Comparison of ENCODE assay signal across 2 cellular contexts in the genomic region with DNA sequence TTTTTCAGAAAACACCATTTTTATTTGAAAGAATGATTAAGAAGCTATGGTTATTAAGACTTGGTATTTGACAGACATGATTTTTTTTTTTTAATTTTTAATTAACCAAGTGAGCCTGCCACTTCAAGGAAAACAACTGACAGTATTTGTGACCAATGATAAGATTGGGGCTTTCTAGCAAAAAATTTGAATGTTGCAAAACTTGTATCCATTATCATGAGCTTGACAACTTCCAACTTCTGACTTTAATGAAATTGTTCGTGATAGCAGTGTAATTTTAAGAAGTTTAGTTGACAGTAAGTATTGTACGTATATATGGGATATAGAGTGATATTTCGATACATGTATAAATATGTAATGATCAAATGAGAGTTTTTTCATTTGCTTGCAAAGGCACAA.
A peak's percentile ranks its signal among the peaks of the same experiment; 100 is the strongest.
TF ChIP-seq lines count a peak whose summit lies in the region.

No MANE protein-coding gene starts in this region.

TF ChIP-seq in HEK293T, 16 proteins besides CTCF, POLR2A, EP300 and RAD21:
- TF ChIP-seq, protein P1, sequence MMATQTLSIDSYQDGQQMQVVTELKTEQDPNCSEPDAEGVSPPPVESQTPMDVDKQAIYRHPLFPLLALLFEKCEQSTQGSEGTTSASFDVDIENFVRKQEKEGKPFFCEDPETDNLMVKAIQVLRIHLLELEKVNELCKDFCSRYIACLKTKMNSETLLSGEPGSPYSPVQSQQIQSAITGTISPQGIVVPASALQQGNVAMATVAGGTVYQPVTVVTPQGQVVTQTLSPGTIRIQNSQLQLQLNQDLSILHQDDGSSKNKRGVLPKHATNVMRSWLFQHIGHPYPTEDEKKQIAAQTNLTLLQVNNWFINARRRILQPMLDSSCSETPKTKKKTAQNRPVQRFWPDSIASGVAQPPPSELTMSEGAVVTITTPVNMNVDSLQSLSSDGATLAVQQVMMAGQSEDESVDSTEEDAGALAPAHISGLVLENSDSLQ (IDR thresholded peaks at IDR 0.05) = peak; percentile 67
- TF ChIP-seq CTBP1 (IDR thresholded peaks at IDR 0.05; ENCODE audit: borderline replicate concordance) (no peak), BHLHE40 (IDR thresholded peaks at IDR 0.05; ENCODE audit: borderline replicate concordance) (no peak)

TF ChIP-seq in GM12878, 131 proteins besides CTCF, POLR2A, EP300 and RAD21:
- TF ChIP-seq CREM (IDR thresholded peaks at IDR 0.05; ENCODE audit: low read depth) (no peak), NR2F1 (conservative IDR thresholded peaks at IDR 0.05) (no peak)
TF ChIP-seq in GM12878: peak in this region for 0.
